In genomic region chr7:150979706-150980390, GRCh38 we compare ENCODE assay signal across 13 cellular contexts. TPM values are rescaled to one million over a fixed set of nuclear protein-coding genes. Genes with fewer than 3 reads are reported as not detected.
DNase-seq lines count a peak whose midpoint lies in the region; ATAC-seq lines count a peak whose summit lies in the region.
"Had no signal": no experiment of that assay in that cellular context is flagged by ENCODE, and none has a peak within 500 bp of the region (broad histone marks: within the 10 kb centered on the region; RNA-seq: fewer than 3 reads in every experiment).

No MANE protein-coding gene starts in this region.

- ATAC-seq in stimulated activated effector memory CD8-positive, alpha-beta T cell treated with anti-CD3 and anti-CD28 coated beads, Interleukin-12 subunit alpha, Interleukin-12 subunit beta, amount 100 ng/mL, for 72 hours: no peak
- ATAC-seq in GM21515 (IDR thresholded peaks at IDR 0.05; ENCODE audit: unreplicated experiment): no peak
- no peak for ATAC-seq in esophagus mucosa
- ATAC-seq in GM21528 (IDR thresholded peaks at IDR 0.05; ENCODE audit: low FRiP score, unreplicated experiment): no peak

- H3K36me3 ChIP-seq in HUES6 (ENCODE audit: control insufficient read depth, insufficient read depth, low read length): no peaks in the 10 kb centered on the region
- H3K36me3 ChIP-seq: HAP-1 had no signal

- H3K27ac ChIP-seq in HUES6 (ENCODE audit: low read depth, low read length): no peak overlapping the region
- H3K27ac ChIP-seq in angular gyrus (ENCODE audit: low read depth, low read length): peak overlapping the region; percentile 26
- H3K27ac ChIP-seq: epithelial cell of prostate, RWPE1 had no signal

- peak; percentile 16 for DNase-seq in kidney tubule cell (ENCODE audit: low spot score)
- no peak for DNase-seq in stimulated activated effector memory CD8-positive, alpha-beta T cell treated with anti-CD3 and anti-CD28 coated beads, Interleukin-12 subunit alpha, Interleukin-12 subunit beta, amount 100 ng/mL, for 72 hours (ENCODE audit: low spot score in 2 of 2)
- DNase-seq in activated T-cell treated with anti-CD3 and anti-CD28 coated beads, Interleukin-2, amount 50 U/mL, for 24 hours: no peak
- DNase-seq: aorta, Calu3 had no signal

- peaks cover 69% of the 10 kb centered on the region for H3K27me3 ChIP-seq in HUES6 (ENCODE audit: control insufficient read depth, insufficient read depth, low read length)

- no peaks in the 10 kb centered on the region for H3K9me3 Mint-ChIP-seq in stimulated activated effector memory CD8-positive, alpha-beta T cell treated with anti-CD3 and anti-CD28 coated beads, Interleukin-12 subunit alpha, Interleukin-12 subunit beta, amount 100 ng/mL, for 72 hours
- H3K9me3 Mint-ChIP-seq in activated T-cell treated with anti-CD3 and anti-CD28 coated beads, Interleukin-2, amount 50 U/mL, for 24 hours: no peaks in the 10 kb centered on the region

- H3K36me3 Mint-ChIP-seq in stimulated activated effector memory CD8-positive, alpha-beta T cell treated with anti-CD3 and anti-CD28 coated beads, Interleukin-12 subunit alpha, Interleukin-12 subunit beta, amount 100 ng/mL, for 72 hours: no peaks in the 10 kb centered on the region
- no peaks in the 10 kb centered on the region for H3K36me3 Mint-ChIP-seq in activated T-cell treated with anti-CD3 and anti-CD28 coated beads, Interleukin-2, amount 50 U/mL, for 24 hours (ENCODE audit: low read depth)

- no peak overlapping the region for H3K9ac ChIP-seq in HUES6 (ENCODE audit: low read length)

- peak overlapping the region; percentile 15 for H3K4me3 Mint-ChIP-seq in stimulated activated effector memory CD8-positive, alpha-beta T cell treated with anti-CD3 and anti-CD28 coated beads, Interleukin-12 subunit alpha, Interleukin-12 subunit beta, amount 100 ng/mL, for 72 hours
- H3K4me3 Mint-ChIP-seq in activated T-cell treated with anti-CD3 and anti-CD28 coated beads, Interleukin-2, amount 50 U/mL, for 24 hours: no peak overlapping the region

- peak overlapping the region; percentile 75 for H3K4me3 ChIP-seq in HUES6 (ENCODE audit: low read depth, low read length)

- H3K4me1 Mint-ChIP-seq in stimulated activated effector memory CD8-positive, alpha-beta T cell treated with anti-CD3 and anti-CD28 coated beads, Interleukin-12 subunit alpha, Interleukin-12 subunit beta, amount 100 ng/mL, for 72 hours: peaks cover 29% of the 10 kb centered on the region
- peaks cover 23% of the 10 kb centered on the region for H3K4me1 Mint-ChIP-seq in activated T-cell treated with anti-CD3 and anti-CD28 coated beads, Interleukin-2, amount 50 U/mL, for 24 hours (ENCODE audit: low read depth)

- H3K4me1 ChIP-seq in HUES6 (ENCODE audit: control insufficient read depth, insufficient read depth, low read length): peaks cover 41% of the 10 kb centered on the region

- peaks cover 78% of the 10 kb centered on the region for H3K27me3 Mint-ChIP-seq in activated T-cell treated with anti-CD3 and anti-CD28 coated beads, Interleukin-2, amount 50 U/mL, for 24 hours

- no peaks in the 10 kb centered on the region for H3K9me3 ChIP-seq in HUES6 (ENCODE audit: control insufficient read depth, insufficient read depth, low read depth, low read length)
- H3K9me3 ChIP-seq: HAP-1 had no signal

- no peak overlapping the region for H3K27ac Mint-ChIP-seq in stimulated activated effector memory CD8-positive, alpha-beta T cell treated with anti-CD3 and anti-CD28 coated beads, Interleukin-12 subunit alpha, Interleukin-12 subunit beta, amount 100 ng/mL, for 72 hours
- H3K27ac Mint-ChIP-seq in activated T-cell treated with anti-CD3 and anti-CD28 coated beads, Interleukin-2, amount 50 U/mL, for 24 hours: no peak overlapping the region

RNA-seq across cellular contexts. Expression of gene KCNH2, which starts 1.7 kb away (rescaled TPM):
- total RNA-seq in esophagus mucosa: 0.20 TPM

RNA-seq across cellular contexts. Expression of gene NOS3, which starts 11.0 kb away (rescaled TPM):
- total RNA-seq in esophagus mucosa: 3.1 TPM

RNA-seq across cellular contexts. Expression of gene ATG9B, which starts 44.4 kb away (rescaled TPM):
- total RNA-seq in esophagus mucosa: 16.7 TPM

RNA-seq across cellular contexts. Expression of gene ABCB8, which starts 48.4 kb away (rescaled TPM):
- 25.1 TPM for total RNA-seq in esophagus mucosa
